In the genomic region with DNA sequence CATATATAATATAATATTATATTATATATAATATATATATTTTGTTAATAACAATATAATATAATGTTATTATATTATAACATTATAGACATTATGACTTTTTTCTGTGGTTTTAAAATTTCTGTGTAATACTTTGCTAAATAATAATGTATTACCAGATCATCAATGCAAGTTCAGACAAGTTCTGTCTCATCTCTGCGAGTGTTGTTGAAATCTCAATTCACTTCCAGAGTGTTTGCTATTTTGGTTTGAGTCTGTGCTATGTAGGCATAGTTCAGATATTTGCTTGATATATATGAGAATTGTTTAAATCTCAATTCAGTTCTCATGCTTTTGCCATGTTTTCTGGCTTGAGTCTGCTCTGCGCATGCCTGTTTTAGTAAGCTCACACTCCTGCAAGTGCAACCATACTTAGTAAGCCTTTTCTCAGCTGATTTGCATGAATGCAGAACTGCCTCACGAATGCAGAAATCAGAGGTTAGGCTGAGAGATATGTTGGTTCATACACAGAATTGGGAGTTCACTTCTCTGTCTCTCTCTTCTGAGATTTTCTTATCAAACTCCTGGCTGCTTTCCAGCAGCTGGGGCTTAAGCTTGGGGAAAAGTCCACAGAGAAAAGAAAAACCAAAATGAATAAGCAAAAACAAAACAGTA, we compare ENCODE assay signal across 23 cellular contexts.
DNase-seq lines count a peak whose midpoint lies in the region; ATAC-seq, FAIRE-seq and TF ChIP-seq lines count a peak whose summit lies in the region.
"Had no signal": no experiment of that assay in that cellular context is flagged by ENCODE, and none has a peak within 500 bp of the region (broad histone marks: within the 10 kb centered on the region; RNA-seq: fewer than 3 reads in every experiment).

No MANE protein-coding gene starts in this region.

- peak; percentile 64 for ATAC-seq in GM19395 (IDR thresholded peaks at IDR 0.05; ENCODE audit: unreplicated experiment)
- peak; percentile 83 for ATAC-seq in HG03439 (IDR thresholded peaks at IDR 0.05; ENCODE audit: unreplicated experiment)
- no peak for ATAC-seq in HG03460 (IDR thresholded peaks at IDR 0.05; ENCODE audit: unreplicated experiment)
- ATAC-seq: A549; gastroesophageal sphincter; left colon; stimulated activated memory B cell treated with anti-CD40 and anti-IgM and Interleukin-4, amounts not matched to agents 10 μg/mL and 1 μg/mL and 100 μg/mL, for 72 hours had no signal

- DNase-seq in NCI-H2107 treated with DMSO at 0.1 percent for 48 hours (lab: John Stamatoyannopoulos, UW; ENCODE audit: unreplicated experiment): no peak
- no peak for DNase-seq in substantia nigra (lab: John Stamatoyannopoulos, UW)
- DNase-seq in lower leg skin (ENCODE audit: low spot score in 2 of 2): no peak
- DNase-seq: activated CD4-positive, alpha-beta T cell treated with anti-CD3 and anti-CD28 coated beads, Interleukin-2, amount 50 U/mL, for 4 hours; activated naive CD4-positive, alpha-beta T cell treated with anti-CD3 and anti-CD28 coated beads, Interleukin-2, amount 50 U/mL, for 16 hours; dermis blood vessel endothelial cell; left colon; NCI-H2029; NCI-H510A; nucleus accumbens; retina; stimulated activated CD4-positive, alpha-beta T cell treated with anti-CD3 and anti-CD28 coated beads, Interleukin-15, amount 100 ng/mL, for 24 hours; thyroid gland had no signal

- 59 to 68% methylated on average over 3 of the region's 3 CpGs for WGBS in lower leg skin, 2 donors

- TF ChIP-seq POLR2A in lower leg skin (IDR thresholded peaks at IDR 0.05): no peak

- intact Hi-C loops in lower leg skin (cut with DNase I; ENCODE audit: low total_unique reads): no loop called here

- no peak overlapping the region for H3K27ac ChIP-seq in substantia nigra (ENCODE audit: low read depth, low read length, poor library complexity, severe bottlenecking)
- H3K27ac ChIP-seq: A549, C4-2B, gastroesophageal sphincter, HL-60, thyroid gland had no signal

- H3K4me3 ChIP-seq in lower leg skin (ENCODE audit: low read depth, poor library complexity, severe bottlenecking): no peak overlapping the region
- H3K4me3 ChIP-seq: A549, gastroesophageal sphincter, thyroid gland had no signal

- TF ChIP-seq CTCF in lower leg skin (IDR thresholded peaks at IDR 0.05): no peak

- FAIRE-seq in A204.1 (lab: Jason Lieb, UNC): peak; percentile 97
- peak; percentile 75 for FAIRE-seq in colon (lab: Jason Lieb, UNC)
- FAIRE-seq: A549 had no signal
